In genomic region chr22:23993581-23994177, GRCh38 we compare ENCODE assay signal across 2 cellular contexts.
TF ChIP-seq lines count a peak whose summit lies in the region.

No MANE protein-coding gene starts in this region.

TF ChIP-seq in Ishikawa, 13 proteins besides CTCF, POLR2A, EP300 and RAD21:
- TF ChIP-seq, protein P1, sequence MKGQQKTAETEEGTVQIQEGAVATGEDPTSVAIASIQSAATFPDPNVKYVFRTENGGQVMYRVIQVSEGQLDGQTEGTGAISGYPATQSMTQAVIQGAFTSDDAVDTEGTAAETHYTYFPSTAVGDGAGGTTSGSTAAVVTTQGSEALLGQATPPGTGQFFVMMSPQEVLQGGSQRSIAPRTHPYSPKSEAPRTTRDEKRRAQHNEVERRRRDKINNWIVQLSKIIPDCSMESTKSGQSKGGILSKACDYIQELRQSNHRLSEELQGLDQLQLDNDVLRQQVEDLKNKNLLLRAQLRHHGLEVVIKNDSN (IDR thresholded peaks at IDR 0.05), result peak; percentile 62
- 0 out of 2 replicates have a peak, but pooled peaks have one; percentile 27 for TF ChIP-seq YY1 (IDR thresholded peaks at IDR 0.05; ENCODE audit: low read depth)
TF ChIP-seq in Ishikawa: peak in this region for 2; not testable (repeated sequence) for 11.

TF ChIP-seq in H1, 55 proteins besides CTCF, POLR2A, EP300 and RAD21:
- 0 out of 2 replicates have a peak, but pooled peaks have one; percentile 43 for TF ChIP-seq YY1 (IDR thresholded peaks at IDR 0.05; ENCODE audit: low read depth, low read length)
